In the genomic region with DNA sequence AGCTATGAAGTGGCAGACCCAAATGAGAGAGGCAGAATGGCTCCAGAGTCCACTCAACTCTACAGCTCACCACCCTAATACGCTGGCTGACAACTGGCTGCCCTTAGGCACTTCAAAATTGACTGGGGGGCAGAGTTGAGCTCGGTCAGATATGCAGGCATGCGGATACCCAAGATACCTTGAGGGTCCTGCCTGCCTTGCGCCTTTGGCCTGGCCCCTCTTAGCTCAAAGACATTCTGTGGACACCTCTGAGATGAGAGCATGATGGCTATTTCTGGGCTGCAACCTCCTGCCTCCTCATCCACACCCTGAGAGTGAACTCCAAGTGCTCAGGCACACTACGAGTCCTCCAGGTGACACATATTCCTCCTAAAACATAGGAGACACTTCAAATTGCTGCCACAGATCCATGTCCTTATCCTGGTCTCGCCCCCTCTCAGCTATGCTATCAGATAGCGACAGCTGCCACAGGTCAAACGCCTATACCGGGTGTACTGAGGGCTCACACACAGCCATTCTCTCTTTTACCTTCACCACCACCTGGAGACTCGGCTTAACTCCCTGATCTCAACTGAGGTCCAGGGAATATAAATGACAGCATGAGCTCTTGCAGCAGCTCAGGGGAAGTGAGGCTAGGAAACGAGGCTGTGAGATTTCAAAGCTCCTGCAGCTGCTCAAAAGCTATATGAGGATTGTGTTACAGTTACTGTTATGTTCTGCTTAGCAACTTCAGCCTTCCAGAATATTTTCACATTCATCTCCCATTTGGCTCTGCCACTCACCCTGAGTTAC, we compare ENCODE assay signal across 20 cellular contexts.
DNase-seq lines count a peak whose midpoint lies in the region; ATAC-seq, FAIRE-seq and TF ChIP-seq lines count a peak whose summit lies in the region.
"Had no signal": no experiment of that assay in that cellular context is flagged by ENCODE, and none has a peak within 500 bp of the region (broad histone marks: within the 10 kb centered on the region; RNA-seq: fewer than 3 reads in every experiment).

No MANE protein-coding gene starts in this region.

- 74 to 76% methylated on average over 11 of the region's 11 CpGs for WGBS in sigmoid colon, 2 donors

- ATAC-seq in HG02938 (IDR thresholded peaks at IDR 0.05; ENCODE audit: unreplicated experiment) = no peak
- ATAC-seq: GM12878, K562 had no signal

- no peaks in the 10 kb centered on the region for H3K27me3 ChIP-seq in sigmoid colon
- H3K27me3 ChIP-seq: BE2C had no signal

- intact Hi-C loops in sigmoid colon (cut with DNase I) = no loop called here

- no peak for FAIRE-seq in RCC 7860 (lab: Jason Lieb, UNC)
- FAIRE-seq: GM12878, H1, K562 had no signal

- no peak for TF ChIP-seq POLR2A in sigmoid colon (IDR thresholded peaks at IDR 0.05)

- no peak for TF ChIP-seq EP300 in sigmoid colon (IDR thresholded peaks at IDR 0.05)

- DNase-seq in AG20443 (ENCODE audit: low spot score) (peak; percentile 4), NCI-H524 (lab: John Stamatoyannopoulos, UW) (peak; percentile 24 to 68), inferior parietal cortex (ENCODE audit: extremely low spot score) (peak; percentile 32), sigmoid colon (peak; percentile 34), RCC 7860 (ENCODE audit: low spot score) (no peak), SHP77 (lab: John Stamatoyannopoulos, UW) (no peak), NCI-H774 (lab: John Stamatoyannopoulos, UW) (no peak)
- DNase-seq: BE2C; Calu3; CD4-positive, alpha-beta memory T cell; GDM1; MV-4-11; NCI-H1417; NCI-H187 treated with DMSO at 0.1 percent for 48 hours; NCI-H510A treated with DMSO at 0.1 percent for 48 hours; SIG-M5 had no signal

- H3K36me3 ChIP-seq in sigmoid colon = no peaks in the 10 kb centered on the region
- H3K36me3 ChIP-seq: BE2C had no signal

- peaks cover 0 to 4% (median 0%) of the 10 kb centered on the region in 4 donors for H3K4me1 ChIP-seq in sigmoid colon
- H3K4me1 ChIP-seq: BE2C had no signal

- TF ChIP-seq CTCF in sigmoid colon (IDR thresholded peaks at IDR 0.05) = no peak

- no peak overlapping the region for H3K27ac ChIP-seq in sigmoid colon

- H3K9me3 ChIP-seq in sigmoid colon = no peaks in the 10 kb centered on the region
- H3K9me3 ChIP-seq: BE2C had no signal

- H3K4me3 ChIP-seq in sigmoid colon = no peak overlapping the region
- H3K4me3 ChIP-seq: GM12878, K562 had no signal

Comparison
In these comparisons a context has a peak if more than half of its experiments do, and no peak if none do; other contexts are left out.
1. DNase-seq: peak in AG20443 (single experiment), NCI-H524 (2 of 2), inferior parietal cortex (single experiment) and sigmoid colon (single experiment); none in RCC 7860 (single experiment), SHP77 (0 of 2) and NCI-H774 (single experiment).